ENCODE assay signal across 11 cellular contexts in the genomic region with DNA sequence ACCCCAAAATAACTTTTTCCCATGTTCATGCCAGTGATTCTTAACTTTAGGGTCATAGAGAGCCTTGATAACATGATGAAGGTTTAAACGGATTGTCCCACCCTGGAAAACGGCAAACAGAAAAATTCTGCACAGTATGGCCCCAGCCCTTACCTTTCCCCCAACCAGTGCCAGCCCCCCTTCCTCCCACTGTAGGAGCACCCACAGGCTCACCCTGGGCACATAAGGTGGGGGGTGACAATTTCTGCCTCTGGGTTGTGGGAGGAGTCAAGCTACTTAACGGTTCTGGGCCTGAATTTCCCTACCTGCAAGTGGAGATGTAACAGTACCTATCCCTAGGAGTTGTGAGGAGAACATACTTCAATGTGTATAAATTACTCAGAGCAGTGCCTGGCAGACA. TPM values are rescaled to one million over a fixed set of nuclear protein-coding genes. Genes with fewer than 3 reads are reported as not detected.
DNase-seq lines count a peak whose midpoint lies in the region; ATAC-seq and TF ChIP-seq lines count a peak whose summit lies in the region.
"Had no signal": no experiment of that assay in that cellular context is flagged by ENCODE, and none has a peak within 500 bp of the region (broad histone marks: within the 10 kb centered on the region; RNA-seq: fewer than 3 reads in every experiment).

No MANE protein-coding gene starts in this region.

- no peak for TF ChIP-seq CTCF in glutamatergic neuron (IDR thresholded peaks at IDR 0.05; ENCODE audit: partially characterized antibody, unreplicated experiment)
- no peak for TF ChIP-seq CTCF in spleen (IDR thresholded peaks at IDR 0.05 in 8 of 11, conservative IDR thresholded peaks at IDR 0.05 in 3 of 11)
- TF ChIP-seq CTCF in GM20000 (IDR thresholded peaks at IDR 0.05; ENCODE audit: extremely low read depth, missing control alignments), result no peak

- in situ Hi-C loops in GM23248 (cut with MboI), result no loop called here

- H3K79me2 ChIP-seq in GM23248 (ENCODE audit: insufficient read depth), result peaks cover 78% of the 10 kb centered on the region

- no peaks in the 10 kb centered on the region for H4K20me1 ChIP-seq in GM23248 (ENCODE audit: insufficient read depth)

- H3K36me3 ChIP-seq in GM23248 (ENCODE audit: low read depth), result peaks cover 49% of the 10 kb centered on the region
- H3K36me3 ChIP-seq in SJCRH30, result peaks cover 42% of the 10 kb centered on the region
- peaks cover 0 to 100% (median 53%) of the 10 kb centered on the region in 6 donors for H3K36me3 ChIP-seq in spleen

- H3K27ac ChIP-seq in GM23248 (peak overlapping the region; percentile 26; the same call in 1 of the 2 replicates), SJCRH30 (peak overlapping the region; percentile 69; the same call in 1 of the 2 replicates), spleen (peak overlapping the region in 7 of 8 donors; percentile 26 to 86 (median 72))

- H3K27me3 ChIP-seq in GM23248 (replicated peaks; ENCODE audit: insufficient read depth) (no peaks in the 10 kb centered on the region), SJCRH30 (no peaks in the 10 kb centered on the region), spleen (replicated peaks in 1 of 7) (no peaks in the 10 kb centered on the region)

- intact Hi-C loops in spleen (cut with DNase I; ENCODE audit: low total_unique reads), result no loop called here

- H3K27ac Mint-ChIP-seq in glutamatergic neuron (ENCODE audit: unreplicated experiment), result peak overlapping the region; percentile 72

- H3K4me1 ChIP-seq in GM23248 (ENCODE audit: insufficient read depth) (no peaks in the 10 kb centered on the region), SJCRH30 (peaks cover 36% of the 10 kb centered on the region), spleen (peaks cover 42 to 100% (median 71%) of the 10 kb centered on the region in 6 donors)

- H3K4me3 ChIP-seq in GM23248 (no peak overlapping the region), SJCRH30 (no peak overlapping the region), spleen (no peak overlapping the region)
- H3K4me3 ChIP-seq: mucosa of descending colon had no signal

- no peak overlapping the region for H2AFZ ChIP-seq in GM23248

- H3K27me3 Mint-ChIP-seq in glutamatergic neuron (ENCODE audit: unreplicated experiment), result peaks cover 25% of the 10 kb centered on the region

- DNase-seq in GM23248 (no peak), SJCRH30 (no peak), glutamatergic neuron (no peak), spleen (peak; percentile 48), GM20000 (ENCODE audit: low spot score) (no peak), NCI-H82 (lab: John Stamatoyannopoulos, UW) (no peak)
- DNase-seq: activated CD4-positive, alpha-beta T cell treated with anti-CD3 and anti-CD28 coated beads, Interleukin-2, amount 50 U/mL, for 4 hours; amniotic stem cell; NCI-H1436 treated with DMSO at 0.1 percent for 48 hours had no signal

- peak overlapping the region; percentile 20 for H3K4me3 Mint-ChIP-seq in glutamatergic neuron (ENCODE audit: unreplicated experiment)

- ATAC-seq in HG02870 (IDR thresholded peaks at IDR 0.05; ENCODE audit: unreplicated experiment), result no peak
- ATAC-seq: mucosa of descending colon had no signal

- H3K9me3 ChIP-seq in GM23248 (ENCODE audit: low read depth) (no peaks in the 10 kb centered on the region), SJCRH30 (replicated peaks) (no peaks in the 10 kb centered on the region), spleen (no peaks in the 10 kb centered on the region)
- H3K9me3 ChIP-seq: mucosa of descending colon had no signal

- no peak overlapping the region for H3K4me2 ChIP-seq in GM23248 (ENCODE audit: unreplicated experiment)

- H3F3A ChIP-seq in GM23248 (ENCODE audit: insufficient read depth), result 0 out of 2 replicates have a peak, but pooled peaks cover 6% of the 10 kb centered on the region

- no peak for TF ChIP-seq POLR2A in spleen (IDR thresholded peaks at IDR 0.05)

- H3K9me3 Mint-ChIP-seq in glutamatergic neuron (ENCODE audit: unreplicated experiment), result peaks cover 33% of the 10 kb centered on the region

- H3K36me3 Mint-ChIP-seq in glutamatergic neuron (ENCODE audit: unreplicated experiment), result no peaks in the 10 kb centered on the region

- H3K9me2 ChIP-seq in GM23248 (ENCODE audit: insufficient read depth), result no peaks in the 10 kb centered on the region

- H3K4me1 Mint-ChIP-seq in glutamatergic neuron (ENCODE audit: low read depth, unreplicated experiment), result peaks cover 32% of the 10 kb centered on the region

- WGBS in GM23248 (ENCODE audit: low coverage in 1 of 2, low lambda C conversion rate in 2 of 2, missing lambda C conversion rate in 2 of 2), 2 experiments, result 35 to 36% methylated on average over 3 of the region's 3 CpGs
- 28 to 63% (median 47%) methylated on average over 3 of the region's 3 CpGs for WGBS in spleen, 5 donors

- H3K9ac ChIP-seq in GM23248, result peak overlapping the region; percentile 24; the same call in 1 of the 2 replicates

RNA-seq across cellular contexts. Expression of a gene that starts 18.1 kb away (rescaled TPM):
- total RNA-seq in GM23248 (2014; rRNA removed; shearing (Covaris generic)), result 19.1 and 20.3 TPM in 2 replicates
- polyA plus RNA-seq in GM23248 (2016; fragmentation: Nextera tagmentation; extraction: Ambion mirVana) (4.0 and 4.9 TPM in 2 replicates), spleen (10 to 100 TPM in 2 of 3 donors, 1 to 10 TPM in 1; 5.9 to 17.6 (median 11.8) TPM)
- 58.0 and 67.0 TPM in 2 replicates for total RNA-seq in SJCRH30 (2014; rRNA removed; shearing (Covaris generic))
- total RNA-seq in glutamatergic neuron (ENCODE audit: unreplicated experiment) (4.5 TPM), spleen (10 to 100 TPM in 6 of 7 donors, 1 to 10 TPM in 1; 9.5 to 20.4 (median 16.7) TPM)

RNA-seq across cellular contexts. Expression of a gene that starts 18.4 kb away (rescaled TPM):
- total RNA-seq in GM23248 (2014; rRNA removed; shearing (Covaris generic)), result 60.3 and 77.4 TPM in 2 replicates
- polyA plus RNA-seq in GM23248 (2016; fragmentation: Nextera tagmentation; extraction: Ambion mirVana), result 112 and 120 TPM in 2 replicates
- 28.3 and 28.6 TPM in 2 replicates for total RNA-seq in SJCRH30 (2014; rRNA removed; shearing (Covaris generic))
- total RNA-seq in glutamatergic neuron (ENCODE audit: unreplicated experiment), result 49.1 TPM
- total RNA-seq in spleen, result 10 to 100 TPM; 31.8 to 71.1 (median 47.8) TPM
- polyA plus RNA-seq in spleen, result 10 to 100 TPM; 21.8 to 51.8 (median 24.2) TPM
